Comparison of ENCODE assay signal across 20 cellular contexts in the genomic region with DNA sequence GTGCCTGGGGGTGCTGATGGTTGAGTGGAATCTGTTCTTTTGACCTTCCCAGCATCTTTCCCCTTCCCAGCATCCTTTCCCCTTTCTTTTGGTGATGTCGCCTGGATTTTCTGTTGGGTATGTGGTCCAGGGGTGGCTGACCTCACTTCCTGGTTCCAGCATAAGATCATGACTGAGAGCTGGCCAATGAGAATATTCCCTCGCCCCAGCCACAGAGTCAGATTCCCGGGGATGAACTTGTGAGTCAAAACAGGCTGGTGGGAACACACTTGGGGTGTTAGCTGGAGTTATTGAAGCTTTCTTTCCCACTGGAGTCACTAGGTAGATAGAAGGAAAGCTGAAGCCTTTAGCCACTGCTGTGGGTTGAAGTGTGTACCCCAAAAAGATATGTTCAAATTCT. TPM values are rescaled to one million over a fixed set of nuclear protein-coding genes. Genes with fewer than 3 reads are reported as not detected.
DNase-seq lines count a peak whose midpoint lies in the region; ATAC-seq and TF ChIP-seq lines count a peak whose summit lies in the region.
"Had no signal": no experiment of that assay in that cellular context is flagged by ENCODE, and none has a peak within 500 bp of the region (broad histone marks: within the 10 kb centered on the region; RNA-seq: fewer than 3 reads in every experiment).

No MANE protein-coding gene starts in this region.

- H3K27me3 ChIP-seq in kidney epithelial cell (ENCODE audit: control insufficient read depth, insufficient read depth, low read length) (no peaks in the 10 kb centered on the region), spleen (replicated peaks in 1 of 7) (peaks cover 0 to 5% (median 0%) of the 10 kb centered on the region in 7 donors), PC-3 (ENCODE audit: low read length) (no peaks in the 10 kb centered on the region)
- H3K27me3 ChIP-seq: stomach had no signal

- H3K4me3 ChIP-seq in kidney epithelial cell (ENCODE audit: low read depth, low read length) (no peak overlapping the region), spleen (no peak overlapping the region), PC-3 (ENCODE audit: low read length) (no peak overlapping the region)
- H3K4me3 ChIP-seq: stomach had no signal

- no TSS peak for BruUV-seq in PC-3 (replicated peaks; lab: Mats Ljungman, UMichigan)

- no peaks in the 10 kb centered on the region for H3F3A ChIP-seq in PC-3 (ENCODE audit: low read length, unreplicated experiment)

- H3K27ac ChIP-seq in spleen (no peak overlapping the region), PC-3 (ENCODE audit: low read length) (no peak overlapping the region)
- H3K27ac ChIP-seq: C4-2B had no signal

- no peak for TF ChIP-seq POLR2A in spleen (IDR thresholded peaks at IDR 0.05)

- no peaks in the 10 kb centered on the region for H3K36me3 Mint-ChIP-seq in activated CD4-positive, alpha-beta T cell treated with anti-CD3 and anti-CD28 coated beads, Interleukin-2, amount 10 ng/mL, durations not matched to agents 7 days and 5 days (ENCODE audit: low read depth)
- H3K36me3 Mint-ChIP-seq: type B pancreatic cell had no signal

- H3K4me2 ChIP-seq in PC-3 (ENCODE audit: low read length) = no peak overlapping the region

- ATAC-seq in PC-3 (no peak), HG02642 (IDR thresholded peaks at IDR 0.05; ENCODE audit: poor library complexity, unreplicated experiment) (no peak)

- H3K9me3 ChIP-seq in spleen (no peaks in the 10 kb centered on the region), PC-3 (ENCODE audit: low read length) (no peaks in the 10 kb centered on the region)
- H3K9me3 ChIP-seq: stomach had no signal

- WGBS in spleen, 5 donors = 86 to 98% (median 91%) methylated on average over 3 of the region's 3 CpGs

- H3K36me3 ChIP-seq in kidney epithelial cell (ENCODE audit: control insufficient read depth, insufficient read depth, low read length) (no peaks in the 10 kb centered on the region), spleen (no peaks in the 10 kb centered on the region), PC-3 (ENCODE audit: low read depth, low read length) (no peaks in the 10 kb centered on the region)
- H3K36me3 ChIP-seq: stomach had no signal

- peak overlapping the region; percentile 72 for H3K27ac Mint-ChIP-seq in activated CD4-positive, alpha-beta T cell treated with anti-CD3 and anti-CD28 coated beads, Interleukin-2, amount 10 ng/mL, durations not matched to agents 7 days and 5 days
- H3K27ac Mint-ChIP-seq: progenitor cell of endocrine pancreas, type B pancreatic cell had no signal

- no peak for DNase-seq in activated CD4-positive, alpha-beta T cell treated with anti-CD3 and anti-CD28 coated beads, Interleukin-2, amount 10 ng/mL, durations not matched to agents 7 days and 5 days
- no peak for DNase-seq in activated CD4-positive, alpha-beta T cell treated with anti-CD3 and anti-CD28 coated beads, Interleukin-2, amount 50 U/mL, for 48 hours
- DNase-seq in M059J (ENCODE audit: low read depth) = peak; percentile 66
- DNase-seq in kidney epithelial cell (ENCODE audit: low read depth) = peak; percentile 16
- peak; percentile 19 for DNase-seq in spleen
- DNase-seq in PC-3 = no peak
- no peak for DNase-seq in activated CD8-positive, alpha-beta memory T cell treated with anti-CD3 and anti-CD28 coated beads, Interleukin-2, amount 50 U/mL, for 4 hours
- DNase-seq: activated CD4-positive, alpha-beta T cell treated with anti-CD3 and anti-CD28 coated beads, Interleukin-2, amount 50 U/mL, for 1 hour; activated naive CD4-positive, alpha-beta T cell treated with anti-CD3 and anti-CD28 coated beads, Interleukin-2, amount 50 U/mL, for 16 hours; activated T-cell treated with anti-CD3 and anti-CD28 coated beads, Interleukin-2, amount 50 U/mL, for 1 hour; Kasumi-1; kidney; NCI-H1105 treated with DMSO at 0.1 percent for 48 hours; NCI-H524; stimulated activated CD4-positive, alpha-beta T cell treated with anti-CD3 and anti-CD28 coated beads, Interleukin-4, amount 100 ng/mL, for 1 hour; stomach had no signal

- no peaks in the 10 kb centered on the region for H3K9me2 ChIP-seq in PC-3 (replicated peaks; ENCODE audit: low read length)

- no peak overlapping the region for H3K4me3 Mint-ChIP-seq in activated CD4-positive, alpha-beta T cell treated with anti-CD3 and anti-CD28 coated beads, Interleukin-2, amount 10 ng/mL, durations not matched to agents 7 days and 5 days
- H3K4me3 Mint-ChIP-seq: type B pancreatic cell had no signal

- H3K4me1 ChIP-seq in spleen (peaks cover 23 to 50% (median 42%) of the 10 kb centered on the region in 6 donors), PC-3 (ENCODE audit: insufficient read depth, low read length) (peaks cover 32% of the 10 kb centered on the region)

- no peaks in the 10 kb centered on the region for H4K20me1 ChIP-seq in PC-3 (ENCODE audit: low read length)

- no peak for TF ChIP-seq CTCF in kidney epithelial cell (IDR thresholded peaks at IDR 0.05; ENCODE audit: insufficient read depth, low read length, poor library complexity, severe bottlenecking)
- TF ChIP-seq CTCF in spleen (IDR thresholded peaks at IDR 0.05 in 8 of 11, conservative IDR thresholded peaks at IDR 0.05 in 3 of 11) = no peak
- TF ChIP-seq CTCF in PC-3 (conservative IDR thresholded peaks at IDR 0.05; ENCODE audit: low read depth, low read length) = no peak

- peaks cover 78% of the 10 kb centered on the region for H3K4me1 Mint-ChIP-seq in activated CD4-positive, alpha-beta T cell treated with anti-CD3 and anti-CD28 coated beads, Interleukin-2, amount 10 ng/mL, durations not matched to agents 7 days and 5 days

- POLR2A ChIA-PET in activated CD4-positive, alpha-beta T cell treated with anti-CD3 and anti-CD28 coated beads, Interleukin-2, amount 10 ng/mL, durations not matched to agents 7 days and 5 days (lab: Charles Lee) = no interaction called here
- POLR2A ChIA-PET in PC-3 (lab: Charles Lee; ENCODE audit: unreplicated experiment) = no interaction called here

- H3K27me3 Mint-ChIP-seq in activated CD4-positive, alpha-beta T cell treated with anti-CD3 and anti-CD28 coated beads, Interleukin-2, amount 10 ng/mL, durations not matched to agents 7 days and 5 days = no peaks in the 10 kb centered on the region

- no peak overlapping the region for H3K9ac ChIP-seq in PC-3 (ENCODE audit: low read length)

- H2AFZ ChIP-seq in PC-3 (ENCODE audit: low read length) = no peak overlapping the region

- intact Hi-C loops in spleen (cut with DNase I; ENCODE audit: low total_unique reads) = no loop called here
- intact Hi-C loops in PC-3 (cut with micrococcal nuclease) = no loop called here

- H3K9me3 Mint-ChIP-seq in activated CD4-positive, alpha-beta T cell treated with anti-CD3 and anti-CD28 coated beads, Interleukin-2, amount 10 ng/mL, durations not matched to agents 7 days and 5 days = no peaks in the 10 kb centered on the region
- H3K9me3 Mint-ChIP-seq: type B pancreatic cell had no signal

- CTCF ChIA-PET in activated CD4-positive, alpha-beta T cell treated with anti-CD3 and anti-CD28 coated beads, Interleukin-2, amount 10 ng/mL, durations not matched to agents 7 days and 5 days (lab: Charles Lee) = interaction anchor here (0.5 to 2.0 kb wide), 4 partner anchors 11 to 85 kb away, joined by 3 to 6 read pairs (median 6); no protein-coding TSS in a partner anchor
- CTCF ChIA-PET in PC-3 (lab: Charles Lee) = no interaction called here

- H3K79me2 ChIP-seq in PC-3 (ENCODE audit: low read length) = no peaks in the 10 kb centered on the region

RNA-seq across cellular contexts. Expression of gene FOSL2, which starts 28.0 kb away (rescaled TPM):
- total RNA-seq in activated CD4-positive, alpha-beta T cell treated with anti-CD3 and anti-CD28 coated beads, Interleukin-2, amount 10 ng/mL, durations not matched to agents 7 days and 5 days = 10 to 100 TPM; 39.6 to 47.0 TPM
- 42.9 and 75.2 TPM in 2 replicates for total RNA-seq in M059J (2014; rRNA removed; shearing (Covaris generic))
- total RNA-seq in kidney epithelial cell (85.5 and 91.3 TPM in 2 replicates), spleen (100 to 1,000 TPM in 3 of 7 donors, 10 to 100 TPM in 4; 53.0 to 134 (median 97.1) TPM), PC-3 (2014; rRNA removed) (34.2 and 46.8 TPM in 2 replicates)
- 10 to 100 TPM in 1 of 3 donors, 1 to 10 TPM in 2; 3.2 to 14.8 (median 4.7) TPM for polyA plus RNA-seq in spleen

Comparison
In these comparisons a context has a peak if more than half of its experiments do, and no peak if none do; other contexts are left out.
1. DNase-seq: peak in M059J (single experiment), kidney epithelial cell (single experiment) and spleen (single experiment); none in activated CD4-positive, alpha-beta T cell treated with anti-CD3 and anti-CD28 coated beads, Interleukin-2, amount 10 ng/mL, durations not matched to agents 7 days and 5 days (single experiment), activated CD4-positive, alpha-beta T cell treated with anti-CD3 and anti-CD28 coated beads, Interleukin-2, amount 50 U/mL, for 48 hours (0 of 2), PC-3 (single experiment) and activated CD8-positive, alpha-beta memory T cell treated with anti-CD3 and anti-CD28 coated beads, Interleukin-2, amount 50 U/mL, for 4 hours (single experiment).